ENCODE assay signal across 1 cellular context in the genomic region with DNA sequence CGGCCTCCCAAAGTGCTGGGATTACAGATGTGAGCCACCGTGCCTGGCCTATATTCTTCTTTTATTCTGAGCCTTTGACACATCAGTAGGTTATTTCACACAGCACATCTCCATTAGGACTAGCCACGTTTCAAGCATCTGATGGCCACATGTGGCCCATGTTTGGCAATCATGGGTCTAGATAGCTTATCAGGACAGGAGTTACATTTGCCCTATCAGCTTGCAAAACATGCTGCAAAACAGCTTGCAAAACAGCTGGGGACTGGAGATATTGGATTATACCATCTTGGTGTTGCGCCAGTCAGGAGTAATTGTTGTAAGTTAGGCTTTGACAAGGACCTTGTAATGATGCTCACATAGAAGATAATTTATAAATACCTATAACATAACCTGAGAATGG.
TF ChIP-seq lines count a peak whose summit lies in the region.

No MANE protein-coding gene starts in this region.

TF ChIP-seq in K562, 482 proteins besides CTCF, POLR2A, EP300 and RAD21 (continued from another document):
- TF ChIP-seq ZNF551 (CRISPR knock-in tag; IDR thresholded peaks at IDR 0.05) (no peak), ZNF280B (CRISPR knock-in tag; IDR thresholded peaks at IDR 0.05) (no peak), ATF2 (CRISPR knock-in tag; IDR thresholded peaks at IDR 0.05) (no peak), PHF21A (IDR thresholded peaks at IDR 0.05; ENCODE audit: borderline replicate concordance, low read depth) (no peak), ZNF583 (CRISPR knock-in tag; IDR thresholded peaks at IDR 0.05) (no peak), DIDO1 (tag; IDR thresholded peaks at IDR 0.05; ENCODE audit: low read depth) (0 out of 2 replicates have a peak, but pooled peaks have one; percentile 38), MLLT1 (IDR thresholded peaks at IDR 0.05) (no peak), SIRT6 (IDR thresholded peaks at IDR 0.05; ENCODE audit: low read depth, low read length) (no peak), RCOR1 (IDR thresholded peaks at IDR 0.05; ENCODE audit: borderline replicate concordance in 1 of 2, low read depth in 2 of 2, low read length in 2 of 2) (peak in 1 of 2 experiments; percentile 92; a peak in 2 of 4 replicates), BRD4 (IDR thresholded peaks at IDR 0.05) (no peak), POLR2G (IDR thresholded peaks at IDR 0.05; ENCODE audit: low read depth, low read length) (no peak), TOE1 (IDR thresholded peaks at IDR 0.05; ENCODE audit: borderline replicate concordance) (no peak), TOE1 (CRISPR knock-in tag; IDR thresholded peaks at IDR 0.05; ENCODE audit: borderline replicate concordance, low read depth) (no peak), TBP (optimal IDR thresholded peaks at IDR 0.05; ENCODE audit: low read depth, low read length) (peak; percentile 32), NFIC (IDR thresholded peaks at IDR 0.05) (peak; percentile 92), PPARD (CRISPR knock-in tag; IDR thresholded peaks at IDR 0.05) (no peak), ZNF224 (CRISPR knock-in tag; IDR thresholded peaks at IDR 0.05) (no peak), RNF219 (CRISPR knock-in tag; IDR thresholded peaks at IDR 0.05) (no peak), TCF15 (CRISPR knock-in tag; IDR thresholded peaks at IDR 0.05) (no peak), ZC3H11A (IDR thresholded peaks at IDR 0.05; ENCODE audit: low read depth, low read length) (no peak), USF2 (CRISPR knock-in tag; IDR thresholded peaks at IDR 0.05) (no peak), PHF20 (IDR thresholded peaks at IDR 0.05; ENCODE audit: partially characterized antibody) (no peak), KDM5B (IDR thresholded peaks at IDR 0.05; ENCODE audit: insufficient replicate concordance, low read depth, low read length) (no peak), ZNF41 (CRISPR knock-in tag; conservative IDR thresholded peaks at IDR 0.05) (no peak), NBN (IDR thresholded peaks at IDR 0.05; ENCODE audit: low read depth) (peak; percentile 64; the same call in 1 of the 2 replicates)
- TF ChIP-seq, protein P1, sequence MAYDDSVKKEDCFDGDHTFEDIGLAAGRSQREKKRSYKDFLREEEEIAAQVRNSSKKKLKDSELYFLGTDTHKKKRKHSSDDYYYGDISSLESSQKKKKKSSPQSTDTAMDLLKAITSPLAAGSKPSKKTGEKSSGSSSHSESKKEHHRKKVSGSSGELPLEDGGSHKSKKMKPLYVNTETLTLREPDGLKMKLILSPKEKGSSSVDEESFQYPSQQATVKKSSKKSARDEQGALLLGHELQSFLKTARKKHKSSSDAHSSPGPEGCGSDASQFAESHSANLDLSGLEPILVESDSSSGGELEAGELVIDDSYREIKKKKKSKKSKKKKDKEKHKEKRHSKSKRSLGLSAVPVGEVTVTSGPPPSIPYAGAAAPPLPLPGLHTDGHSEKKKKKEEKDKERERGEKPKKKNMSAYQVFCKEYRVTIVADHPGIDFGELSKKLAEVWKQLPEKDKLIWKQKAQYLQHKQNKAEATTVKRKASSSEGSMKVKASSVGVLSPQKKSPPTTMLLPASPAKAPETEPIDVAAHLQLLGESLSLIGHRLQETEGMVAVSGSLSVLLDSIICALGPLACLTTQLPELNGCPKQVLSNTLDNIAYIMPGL (CRISPR knock-in tag; IDR thresholded peaks at IDR 0.05), result no peak
- TF ChIP-seq, protein P2, sequence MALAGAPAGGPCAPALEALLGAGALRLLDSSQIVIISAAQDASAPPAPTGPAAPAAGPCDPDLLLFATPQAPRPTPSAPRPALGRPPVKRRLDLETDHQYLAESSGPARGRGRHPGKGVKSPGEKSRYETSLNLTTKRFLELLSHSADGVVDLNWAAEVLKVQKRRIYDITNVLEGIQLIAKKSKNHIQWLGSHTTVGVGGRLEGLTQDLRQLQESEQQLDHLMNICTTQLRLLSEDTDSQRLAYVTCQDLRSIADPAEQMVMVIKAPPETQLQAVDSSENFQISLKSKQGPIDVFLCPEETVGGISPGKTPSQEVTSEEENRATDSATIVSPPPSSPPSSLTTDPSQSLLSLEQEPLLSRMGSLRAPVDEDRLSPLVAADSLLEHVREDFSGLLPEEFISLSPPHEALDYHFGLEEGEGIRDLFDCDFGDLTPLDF (CRISPR knock-in tag; IDR thresholded peaks at IDR 0.05), result no peak
- TF ChIP-seq, protein P3, sequence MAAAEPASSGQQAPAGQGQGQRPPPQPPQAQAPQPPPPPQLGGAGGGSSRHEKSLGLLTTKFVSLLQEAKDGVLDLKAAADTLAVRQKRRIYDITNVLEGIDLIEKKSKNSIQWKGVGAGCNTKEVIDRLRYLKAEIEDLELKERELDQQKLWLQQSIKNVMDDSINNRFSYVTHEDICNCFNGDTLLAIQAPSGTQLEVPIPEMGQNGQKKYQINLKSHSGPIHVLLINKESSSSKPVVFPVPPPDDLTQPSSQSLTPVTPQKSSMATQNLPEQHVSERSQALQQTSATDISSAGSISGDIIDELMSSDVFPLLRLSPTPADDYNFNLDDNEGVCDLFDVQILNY (CRISPR knock-in tag; IDR thresholded peaks at IDR 0.05), result no peak
- TF ChIP-seq, protein P4, sequence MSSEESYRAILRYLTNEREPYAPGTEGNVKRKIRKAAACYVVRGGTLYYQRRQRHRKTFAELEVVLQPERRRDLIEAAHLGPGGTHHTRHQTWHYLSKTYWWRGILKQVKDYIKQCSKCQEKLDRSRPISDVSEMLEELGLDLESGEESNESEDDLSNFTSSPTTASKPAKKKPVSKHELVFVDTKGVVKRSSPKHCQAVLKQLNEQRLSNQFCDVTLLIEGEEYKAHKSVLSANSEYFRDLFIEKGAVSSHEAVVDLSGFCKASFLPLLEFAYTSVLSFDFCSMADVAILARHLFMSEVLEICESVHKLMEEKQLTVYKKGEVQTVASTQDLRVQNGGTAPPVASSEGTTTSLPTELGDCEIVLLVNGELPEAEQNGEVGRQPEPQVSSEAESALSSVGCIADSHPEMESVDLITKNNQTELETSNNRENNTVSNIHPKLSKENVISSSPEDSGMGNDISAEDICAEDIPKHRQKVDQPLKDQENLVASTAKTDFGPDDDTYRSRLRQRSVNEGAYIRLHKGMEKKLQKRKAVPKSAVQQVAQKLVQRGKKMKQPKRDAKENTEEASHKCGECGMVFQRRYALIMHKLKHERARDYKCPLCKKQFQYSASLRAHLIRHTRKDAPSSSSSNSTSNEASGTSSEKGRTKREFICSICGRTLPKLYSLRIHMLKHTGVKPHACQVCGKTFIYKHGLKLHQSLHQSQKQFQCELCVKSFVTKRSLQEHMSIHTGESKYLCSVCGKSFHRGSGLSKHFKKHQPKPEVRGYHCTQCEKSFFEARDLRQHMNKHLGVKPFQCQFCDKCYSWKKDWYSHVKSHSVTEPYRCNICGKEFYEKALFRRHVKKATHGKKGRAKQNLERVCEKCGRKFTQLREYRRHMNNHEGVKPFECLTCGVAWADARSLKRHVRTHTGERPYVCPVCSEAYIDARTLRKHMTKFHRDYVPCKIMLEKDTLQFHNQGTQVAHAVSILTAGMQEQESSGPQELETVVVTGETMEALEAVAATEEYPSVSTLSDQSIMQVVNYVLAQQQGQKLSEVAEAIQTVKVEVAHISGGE (CRISPR knock-in tag; IDR thresholded peaks at IDR 0.05), result peak in 1 of 3 experiments; percentile 62; a peak in 1 of 6 replicates
